In genomic region chr7:130768854-130769253, GRCh38 we compare ENCODE assay signal across 9 cellular contexts. TPM values are rescaled to one million over a fixed set of nuclear protein-coding genes. Genes with fewer than 3 reads are reported as not detected.
"Had no signal": no experiment of that assay in that cellular context is flagged by ENCODE, and none has a peak within 500 bp of the region (broad histone marks: within the 10 kb centered on the region; RNA-seq: fewer than 3 reads in every experiment).

No MANE protein-coding gene starts in this region.

- ATAC-seq: HepG2 had no signal

- H3K27ac ChIP-seq: HL-60, KMS-11 had no signal

- DNase-seq: IMR-90, Karpas-422, KBM-7, KG1 had no signal

- H3K4me2 ChIP-seq: KMS-11 had no signal

- H3K9ac ChIP-seq: KMS-11 had no signal

- FAIRE-seq: HepG2, HTR-8/SVneo had no signal

RNA-seq across cellular contexts. Expression of gene KLF14, which starts 34.8 kb away (rescaled TPM):
- total RNA-seq: HepG2, HT-29, IMR-90 had no signal
- polyA plus RNA-seq: HepG2 had no signal
